ENCODE assay signal across 8 cellular contexts in genomic region chr9:38516273-38516672, GRCh38.
DNase-seq lines count a peak whose midpoint lies in the region; TF ChIP-seq lines count a peak whose summit lies in the region.
"Not testable (repeated sequence)": the region's sequence is repeated elsewhere in the genome, so short reads cannot be mapped to it uniquely, and the experiment has no call there.

No MANE protein-coding gene starts in this region.

- not testable (repeated sequence) for H3K4me3 ChIP-seq in KMS-11 (IDR thresholded peaks at IDR 0.05; ENCODE audit: insufficient read depth, low read depth, low read length); PC-9; adipocyte (ENCODE audit: low read length); epithelial cell of esophagus (ENCODE audit: low read length); skeletal muscle satellite cell (ENCODE audit: low read length)

- not testable (repeated sequence) for H3K36me3 ChIP-seq in KMS-11 (ENCODE audit: insufficient read depth); PC-9 (ENCODE audit: low read depth); adipocyte (ENCODE audit: control insufficient read depth, insufficient read depth, low read length, severe bottlenecking); skeletal muscle satellite cell (ENCODE audit: insufficient read depth, low read length)

- H3K4me2 ChIP-seq in KMS-11, result not testable (repeated sequence)
- H3K4me2 ChIP-seq in PC-9, result peak overlapping the region; percentile 44; the same call in 1 of the 2 replicates
- peak overlapping the region; percentile 24 for H3K4me2 ChIP-seq in skeletal muscle satellite cell (ENCODE audit: low read length)

- not testable (repeated sequence) for H3K9ac ChIP-seq in KMS-11; adipocyte (ENCODE audit: low read length); skeletal muscle satellite cell (ENCODE audit: low read depth, low read length)

- H3K9me3 ChIP-seq in PC-9 (ENCODE audit: insufficient read depth, low read depth); adipocyte (ENCODE audit: control insufficient read depth, low read length); skeletal muscle satellite cell (replicated peaks; ENCODE audit: low read length): not testable (repeated sequence)

- TF ChIP-seq CTCF in KMS-11 (conservative IDR thresholded peaks at IDR 0.05; ENCODE audit: low read depth, low read length); PC-9 (conservative IDR thresholded peaks at IDR 0.05); epithelial cell of esophagus (IDR thresholded peaks at IDR 0.05; ENCODE audit: insufficient read depth, low read depth, low read length, missing control alignments): not testable (repeated sequence)

- H3F3A ChIP-seq in PC-9 (ENCODE audit: insufficient read depth, low read depth), result not testable (repeated sequence)

- not testable (repeated sequence) for H3K27me3 ChIP-seq in KMS-11 (ENCODE audit: insufficient read depth, low read depth); PC-9 (ENCODE audit: insufficient read depth, low read depth); adipocyte (replicated peaks; ENCODE audit: control insufficient read depth, insufficient read depth, low read length); skeletal muscle satellite cell (ENCODE audit: control insufficient read depth, insufficient read depth, low read length)

- peak overlapping the region; percentile 21; the same call in 1 of the 2 replicates for H3K27ac ChIP-seq in KMS-11
- H3K27ac ChIP-seq in PC-9, result not testable (repeated sequence)

- DNase-seq in AG08395 (ENCODE audit: low spot score), result peak; percentile 57
- peak; percentile 44 for DNase-seq in ELR (ENCODE audit: low read depth)
- DNase-seq in PC-9, result peak; percentile 14 to 60
- peak; percentile 76 for DNase-seq in adipocyte (ENCODE audit: low read depth)
- DNase-seq in epithelial cell of esophagus (ENCODE audit: low read depth), result peak; percentile 93
- peak; percentile 18 for DNase-seq in iris pigment epithelial cell (ENCODE audit: low read depth)

- not testable (repeated sequence) for BruUV-seq in PC-9 (replicated peaks; lab: Mats Ljungman, UMichigan)

- H3K9me2 ChIP-seq in PC-9 (ENCODE audit: insufficient read depth), result not testable (repeated sequence)

- not testable (repeated sequence) for H3K4me1 ChIP-seq in KMS-11 (ENCODE audit: low read depth, poor library complexity, severe bottlenecking); PC-9 (replicated peaks; ENCODE audit: insufficient read depth); adipocyte (ENCODE audit: control insufficient read depth, insufficient read depth, low read length)
- peaks cover 10% of the 10 kb centered on the region for H3K4me1 ChIP-seq in skeletal muscle satellite cell (ENCODE audit: control insufficient read depth, insufficient read depth, low read length)

- H4K20me1 ChIP-seq in KMS-11 (ENCODE audit: insufficient read depth); PC-9 (ENCODE audit: insufficient read depth): not testable (repeated sequence)

- CTCF ChIA-PET in PC-9 (lab: Charles Lee), result not testable (repeated sequence)

- not testable (repeated sequence) for H3K79me2 ChIP-seq in KMS-11 (ENCODE audit: insufficient read depth, low read depth); PC-9 (ENCODE audit: low read depth)

- peak overlapping the region; percentile 45; the same call in 1 of the 2 replicates for H2AFZ ChIP-seq in KMS-11 (ENCODE audit: low read depth)
- H2AFZ ChIP-seq in PC-9, result not testable (repeated sequence)

- intact Hi-C loops in PC-9 (cut with micrococcal nuclease; ENCODE audit: unreplicated experiment), result not testable (repeated sequence)

- POLR2A ChIA-PET in PC-9 (lab: Charles Lee; ENCODE audit: unreplicated experiment), result interaction anchor here (0.7 kb wide), 1 partner anchor 47 kb away, joined by 3 read pairs; no protein-coding TSS in a partner anchor

Comparison
In these comparisons a context has a peak if more than half of its experiments do, and no peak if none do; other contexts are left out.
1. DNase-seq: peak in every context shown above with its lines; median percentile 93 in epithelial cell of esophagus; 76 in adipocyte; 57 in AG08395; 44 in ELR; 37 in PC-9; 18 in iris pigment epithelial cell.